In genomic region chr1:179229214-179230140, GRCh38 we compare ENCODE assay signal across 8 cellular contexts. TPM values are rescaled to one million over a fixed set of nuclear protein-coding genes. Genes with fewer than 3 reads are reported as not detected.
DNase-seq lines count a peak whose midpoint lies in the region; ATAC-seq and TF ChIP-seq lines count a peak whose summit lies in the region.

Gene ABL2 (minus strand): TSS chr1:179229677. CDS start chr1:179229397, 280 bp downstream.

- H3K27me3 Mint-ChIP-seq in T-helper 2 cell treated with Interferon-gamma antibody and Interleukin-4, amounts not matched to agents 5 μg/mL and 100 μg/mL, for 36 hours (ENCODE audit: low read depth): peaks cover 9% of the 10 kb centered on the region

- H3K27ac ChIP-seq in iPS DF 6.9 (ENCODE audit: low read length): no peak within 1 kb of the TSS

- H3K9me3 Mint-ChIP-seq in T-helper 2 cell treated with Interferon-gamma antibody and Interleukin-4, amounts not matched to agents 5 μg/mL and 100 μg/mL, for 36 hours: no peaks in the 10 kb centered on the region

- peaks cover 21% of the 10 kb centered on the region for H3K4me1 Mint-ChIP-seq in T-helper 2 cell treated with Interferon-gamma antibody and Interleukin-4, amounts not matched to agents 5 μg/mL and 100 μg/mL, for 36 hours (ENCODE audit: low read depth)

- ATAC-seq in GM21737 (IDR thresholded peaks at IDR 0.05; ENCODE audit: unreplicated experiment) (peak; percentile 50), GM18520 (IDR thresholded peaks at IDR 0.05; ENCODE audit: unreplicated experiment) (no peak)

- peaks cover 19% of the 10 kb centered on the region for H4K20me1 ChIP-seq in Loucy (ENCODE audit: insufficient read depth, low read length, poor library complexity, severe bottlenecking)

- DNase-seq in Daoy (ENCODE audit: low read depth) (peak; percentile 60), astrocyte of the hippocampus (ENCODE audit: low read depth, low spot score) (peak; percentile 76), iPS DF 6.9 (ENCODE audit: low read depth, low spot score) (no peak)
- DNase-seq in T-helper 2 cell treated with Interferon-gamma antibody and Interleukin-4, amounts not matched to agents 5 μg/mL and 100 μg/mL, for 36 hours (ENCODE audit: low spot score): peak; percentile 60

- peaks cover 46% of the 10 kb centered on the region for H3K79me2 ChIP-seq in Loucy (ENCODE audit: insufficient read depth, low read length)

- H3K4me3 ChIP-seq in Loucy (ENCODE audit: low read length, poor library complexity, severe bottlenecking) (peak within 1 kb of the TSS; percentile 96), iPS DF 6.9 (ENCODE audit: low read length) (peak within 1 kb of the TSS; percentile 94), skeletal muscle satellite cell (ENCODE audit: low read length) (peak within 1 kb of the TSS; percentile 86)

- H3K4me2 ChIP-seq in Loucy (ENCODE audit: low read depth, low read length, poor library complexity, severe bottlenecking): peak within 1 kb of the TSS; percentile 94
- peak within 1 kb of the TSS; percentile 97 for H3K4me2 ChIP-seq in skeletal muscle satellite cell (ENCODE audit: low read length)

- peaks cover 2% of the 10 kb centered on the region for H3K36me3 Mint-ChIP-seq in T-helper 2 cell treated with Interferon-gamma antibody and Interleukin-4, amounts not matched to agents 5 μg/mL and 100 μg/mL, for 36 hours (ENCODE audit: low read depth)

- H3K27me3 ChIP-seq in Loucy (ENCODE audit: insufficient read depth, low read length, poor library complexity, severe bottlenecking): no peaks in the 10 kb centered on the region
- no peaks in the 10 kb centered on the region for H3K27me3 ChIP-seq in iPS DF 6.9 (ENCODE audit: control insufficient read depth, insufficient read depth, low read length)
- H3K27me3 ChIP-seq in skeletal muscle satellite cell (ENCODE audit: control insufficient read depth, insufficient read depth, low read length): no peaks in the 10 kb centered on the region

- H3K9me3 ChIP-seq in Loucy (ENCODE audit: insufficient read depth, low read depth, low read length): no peaks in the 10 kb centered on the region
- no peaks in the 10 kb centered on the region for H3K9me3 ChIP-seq in iPS DF 6.9 (ENCODE audit: control insufficient read depth, insufficient read depth, low read length)
- H3K9me3 ChIP-seq in skeletal muscle satellite cell (replicated peaks; ENCODE audit: low read length): no peaks in the 10 kb centered on the region

- H3K9ac ChIP-seq in Loucy (ENCODE audit: low read depth, low read length, poor library complexity, severe bottlenecking) (peak within 1 kb of the TSS; percentile 79), skeletal muscle satellite cell (ENCODE audit: low read depth, low read length) (peak within 1 kb of the TSS; percentile 90)

- peak within 1 kb of the TSS; percentile 100 for H2AFZ ChIP-seq in Loucy (ENCODE audit: low read length)

- H3K27ac Mint-ChIP-seq in T-helper 2 cell treated with Interferon-gamma antibody and Interleukin-4, amounts not matched to agents 5 μg/mL and 100 μg/mL, for 36 hours: peak within 1 kb of the TSS; percentile 82

- H3K36me3 ChIP-seq in Loucy (ENCODE audit: insufficient read depth, low read length): no peaks in the 10 kb centered on the region
- no peaks in the 10 kb centered on the region for H3K36me3 ChIP-seq in iPS DF 6.9 (ENCODE audit: control insufficient read depth, insufficient read depth, low read length)
- no peaks in the 10 kb centered on the region for H3K36me3 ChIP-seq in skeletal muscle satellite cell (ENCODE audit: insufficient read depth, low read length)

- no peaks in the 10 kb centered on the region for H3K9me2 ChIP-seq in Loucy (replicated peaks; ENCODE audit: low read depth, low read length)

- WGBS in iPS DF 6.9 (ENCODE audit: insufficient coverage, insufficient read length): no CpG with 5 or more reads among the region's 94 CpGs

- no peak for TF ChIP-seq CTCF in Loucy (conservative IDR thresholded peaks at IDR 0.05; ENCODE audit: low read length)

- H3F3A ChIP-seq in Loucy (ENCODE audit: low read depth): no peaks in the 10 kb centered on the region

- H3K4me3 Mint-ChIP-seq in T-helper 2 cell treated with Interferon-gamma antibody and Interleukin-4, amounts not matched to agents 5 μg/mL and 100 μg/mL, for 36 hours: peak within 1 kb of the TSS; percentile 93

- H3K4me1 ChIP-seq in Loucy (ENCODE audit: insufficient read depth, low read length, poor library complexity, severe bottlenecking) (peaks cover 28% of the 10 kb centered on the region), iPS DF 6.9 (ENCODE audit: control insufficient read depth, insufficient read depth, low read length) (no peaks in the 10 kb centered on the region), skeletal muscle satellite cell (ENCODE audit: control insufficient read depth, insufficient read depth, low read length) (peaks cover 24% of the 10 kb centered on the region)

RNA-seq across cellular contexts. Expression of gene ABL2, which starts in this region (rescaled TPM):
- 17.6 and 21.9 TPM in 2 replicates for total RNA-seq in Daoy (2014; rRNA removed; shearing (Covaris generic))
- 60.1 and 73.8 TPM in 2 replicates for total RNA-seq in skeletal muscle satellite cell (2012; rRNA removed)
